ENCODE assay signal across 38 cellular contexts in the genomic region with DNA sequence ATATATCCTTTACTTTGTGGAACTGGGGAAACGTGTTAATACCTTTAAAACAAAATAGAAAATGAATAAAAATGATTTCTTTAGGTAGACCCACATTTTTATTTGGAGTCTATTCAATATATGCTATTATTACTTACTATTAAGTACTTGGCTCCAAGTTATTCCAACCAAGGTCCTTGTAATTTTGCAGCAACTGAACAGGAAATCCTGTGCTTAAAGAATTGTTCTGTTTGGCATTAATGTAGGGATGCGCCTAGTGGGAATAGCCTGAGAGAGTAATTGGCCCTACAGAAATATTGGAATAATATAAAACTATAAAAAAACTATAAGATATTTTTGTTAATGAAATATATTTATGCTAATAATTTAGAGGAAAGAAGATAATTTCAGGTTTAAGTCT. TPM values are rescaled to one million over a fixed set of nuclear protein-coding genes. Genes with fewer than 3 reads are reported as not detected.
"Had no signal": no experiment of that assay in that cellular context is flagged by ENCODE, and none has a peak within 500 bp of the region (broad histone marks: within the 10 kb centered on the region; RNA-seq: fewer than 3 reads in every experiment).

No MANE protein-coding gene starts in this region.

- H3K27me3 Mint-ChIP-seq: natural killer cell treated with Interleukin-12 subunit alpha and Interleukin-12 subunit beta and Interleukin-15 and Interleukin-18, amount 100 ng/mL, for 72 hours; progenitor cell of endocrine pancreas had no signal

- H3K27ac Mint-ChIP-seq: naive B cell; naive thymus-derived CD4-positive, alpha-beta T cell; naive thymus-derived CD8-positive, alpha-beta T cell; natural killer cell; natural killer cell treated with Interleukin-12 subunit alpha and Interleukin-12 subunit beta and Interleukin-15 and Interleukin-18, amount 100 ng/mL, for 72 hours; nephron; nephron progenitor cell; progenitor cell of endocrine pancreas had no signal

- H3K4me1 ChIP-seq: pancreas, parathyroid adenoma, psoas muscle, right atrium auricular region, right lobe of liver had no signal

- H3K36me3 Mint-ChIP-seq: naive B cell; naive thymus-derived CD4-positive, alpha-beta T cell; naive thymus-derived CD8-positive, alpha-beta T cell; natural killer cell; natural killer cell treated with Interleukin-12 subunit alpha and Interleukin-12 subunit beta and Interleukin-15 and Interleukin-18, amount 100 ng/mL, for 72 hours had no signal

- H3K4me1 Mint-ChIP-seq: naive B cell; naive thymus-derived CD4-positive, alpha-beta T cell; naive thymus-derived CD8-positive, alpha-beta T cell; natural killer cell; nephron progenitor cell; neural crest cell had no signal

- DNase-seq: naive B cell; naive thymus-derived CD4-positive, alpha-beta T cell; naive thymus-derived CD8-positive, alpha-beta T cell; natural killer cell; nephron progenitor cell; nucleus accumbens; occipital lobe; ovary; pancreas; posterior cingulate gyrus; psoas muscle; retina; right cardiac atrium; right lobe of liver; sigmoid colon; small intestine; spleen; stimulated activated CD4-positive, alpha-beta T cell treated with anti-CD3 and anti-CD28 coated beads, Interleukin-12 subunit alpha, Interleukin-12 subunit beta, amount 100 ng/mL, for 4 hours; stimulated activated CD4-positive, alpha-beta T cell treated with anti-CD3 and anti-CD28 coated beads, Interleukin-15, amount 100 ng/mL, for 24 hours; stimulated activated CD4-positive, alpha-beta T cell treated with anti-CD3 and anti-CD28 coated beads, Interleukin-1b, Interleukin-23, amount 100 ng/mL, for 48 hours; stimulated activated CD4-positive, alpha-beta T cell treated with anti-CD3 and anti-CD28 coated beads, Interleukin-2, amount 100 ng/mL, for 24 hours had no signal

- H3K27me3 ChIP-seq: neutrophil, ovary, pancreas, right atrium auricular region, right lobe of liver, sigmoid colon, spleen had no signal

- H3K9ac ChIP-seq: parathyroid adenoma had no signal

- H3K79me2 ChIP-seq: parathyroid adenoma had no signal

- H3K4me2 ChIP-seq: smooth muscle cell had no signal

- H3K4me3 Mint-ChIP-seq: naive B cell; naive thymus-derived CD4-positive, alpha-beta T cell; naive thymus-derived CD8-positive, alpha-beta T cell; natural killer cell; natural killer cell treated with Interleukin-12 subunit alpha and Interleukin-12 subunit beta and Interleukin-15 and Interleukin-18, amount 100 ng/mL, for 72 hours; nephron; nephron progenitor cell; neural crest cell had no signal

- H3K4me3 ChIP-seq: ovary, pancreas, psoas muscle, right atrium auricular region, right lobe of liver, sigmoid colon, skin epidermis, smooth muscle cell, spleen had no signal

- H3K27ac ChIP-seq: neutrophil, ovary, pancreas, parathyroid adenoma, psoas muscle, right atrium auricular region, right lobe of liver, sigmoid colon, skin epidermis, spleen had no signal

- ATAC-seq: naive thymus-derived CD4-positive, alpha-beta T cell; naive thymus-derived CD8-positive, alpha-beta T cell; natural killer cell; natural killer cell treated with Interleukin-12 subunit alpha and Interleukin-12 subunit beta and Interleukin-15 and Interleukin-18, amount 100 ng/mL, for 72 hours; pancreas; psoas muscle; right cardiac atrium; right lobe of liver; sciatic nerve had no signal

- H2AFZ ChIP-seq: parathyroid adenoma had no signal

- H3K36me3 ChIP-seq: neutrophil, ovary, pancreas, right atrium auricular region, right lobe of liver, sigmoid colon, spleen had no signal

- H3K9me3 ChIP-seq: neutrophil, ovary, pancreas, psoas muscle, right atrium auricular region, right lobe of liver, sigmoid colon had no signal

- FAIRE-seq: pancreas, small intestine had no signal

RNA-seq across cellular contexts. Expression of gene ZSWIM2, which starts 22.9 kb away (rescaled TPM):
- total RNA-seq: naive thymus-derived CD4-positive, alpha-beta T cell; naive thymus-derived CD8-positive, alpha-beta T cell; natural killer cell; natural killer cell treated with Interleukin-12 subunit alpha and Interleukin-12 subunit beta and Interleukin-15 and Interleukin-18, amount 100 ng/mL, for 72 hours; neural crest cell; osteoblast; osteocyte; ovary; pancreas; posterior vena cava; progenitor cell of endocrine pancreas; psoas muscle; pulmonary artery endothelial cell; renal cortical epithelial cell; right atrium auricular region; right cardiac atrium; right lobe of liver; sciatic nerve; sigmoid colon; skeletal muscle tissue; smooth muscle cell; spleen had no signal
- polyA plus RNA-seq: naive thymus-derived CD4-positive, alpha-beta T cell; naive thymus-derived CD8-positive, alpha-beta T cell; neural cell; ovary; psoas muscle; right cardiac atrium; sigmoid colon; small intestine; smooth muscle cell; spleen had no signal
